In genomic region chr6:99424761-99425646, GRCh38 we compare ENCODE assay signal across 8 cellular contexts.
DNase-seq lines count a peak whose midpoint lies in the region; ATAC-seq and TF ChIP-seq lines count a peak whose summit lies in the region.

TSS of gene PNISR (minus strand) at chr6:99425308. CDS start at chr6:99414659, 10,649 bp downstream.

- peak; percentile 94 to 97 for DNase-seq in HAP-1 (ENCODE audit: low spot score in 2 of 2)
- peak; percentile 98 for DNase-seq in MM.1S
- DNase-seq in SIG-M5 (lab: John Stamatoyannopoulos, UW), result peak; percentile 68
- DNase-seq in activated gamma-delta T cell (lab: John Stamatoyannopoulos, UW), result peak; percentile 68
- DNase-seq in fibroblast of the conjunctiva (ENCODE audit: low read depth), result peak; percentile 98
- peak; percentile 82 for DNase-seq in nephron progenitor cell
- peak; percentile 85 to 91 for DNase-seq in stimulated activated naive CD8-positive, alpha-beta T cell treated with anti-CD3 and anti-CD28 coated beads, Interleukin-15, amount 100 ng/mL, for 72 hours

- peak within 1 kb of the TSS; percentile 96 for H3K4me3 Mint-ChIP-seq in nephron progenitor cell
- H3K4me3 Mint-ChIP-seq in stimulated activated naive CD8-positive, alpha-beta T cell treated with anti-CD3 and anti-CD28 coated beads, Interleukin-15, amount 100 ng/mL, for 72 hours, result peak within 1 kb of the TSS; percentile 93 to 100

- no peaks in the 10 kb centered on the region for H3K9me3 Mint-ChIP-seq in nephron progenitor cell
- H3K9me3 Mint-ChIP-seq in stimulated activated naive CD8-positive, alpha-beta T cell treated with anti-CD3 and anti-CD28 coated beads, Interleukin-15, amount 100 ng/mL, for 72 hours, result no peaks in the 10 kb centered on the region

- H3K79me2 ChIP-seq in MM.1S (ENCODE audit: low read length), result peaks cover 55% of the 10 kb centered on the region

- H3K27ac ChIP-seq in MM.1S (ENCODE audit: low read length), result peak within 1 kb of the TSS; percentile 92

- peak within 1 kb of the TSS; percentile 74 for H3K4me3 ChIP-seq in HAP-1
- H3K4me3 ChIP-seq in MM.1S (ENCODE audit: low read length), result peak within 1 kb of the TSS; percentile 94

- H2AFZ ChIP-seq in MM.1S (ENCODE audit: low read length), result peak within 1 kb of the TSS; percentile 87

- no peaks in the 10 kb centered on the region for H3K36me3 ChIP-seq in ES-I3 (ENCODE audit: insufficient read depth, low read length)
- H3K36me3 ChIP-seq in HAP-1 (replicated peaks), result peaks cover 11% of the 10 kb centered on the region
- no peaks in the 10 kb centered on the region for H3K36me3 ChIP-seq in MM.1S (replicated peaks; ENCODE audit: insufficient read depth, low read length)

- peaks cover 72% of the 10 kb centered on the region for H3K4me1 Mint-ChIP-seq in nephron progenitor cell
- peaks cover 68% of the 10 kb centered on the region for H3K4me1 Mint-ChIP-seq in stimulated activated naive CD8-positive, alpha-beta T cell treated with anti-CD3 and anti-CD28 coated beads, Interleukin-15, amount 100 ng/mL, for 72 hours

- H3K9ac ChIP-seq in ES-I3 (ENCODE audit: low read depth, low read length) (peak within 1 kb of the TSS; percentile 88), MM.1S (ENCODE audit: low read length) (peak within 1 kb of the TSS; percentile 91)

- H3K4me2 ChIP-seq in MM.1S (ENCODE audit: low read depth, low read length), result peak within 1 kb of the TSS; percentile 61

- H3K27me3 Mint-ChIP-seq in nephron progenitor cell (ENCODE audit: low read depth, poor library complexity), result peaks cover 4% of the 10 kb centered on the region
- no peaks in the 10 kb centered on the region for H3K27me3 Mint-ChIP-seq in stimulated activated naive CD8-positive, alpha-beta T cell treated with anti-CD3 and anti-CD28 coated beads, Interleukin-15, amount 100 ng/mL, for 72 hours

- ATAC-seq in stimulated activated naive CD8-positive, alpha-beta T cell treated with anti-CD3 and anti-CD28 coated beads, Interleukin-15, amount 100 ng/mL, for 72 hours, result peak; percentile 96

- H3K27me3 ChIP-seq in HAP-1 (ENCODE audit: low read depth) (no peaks in the 10 kb centered on the region), MM.1S (replicated peaks; ENCODE audit: insufficient read depth, low read length) (no peaks in the 10 kb centered on the region)

- H3K9me3 ChIP-seq in ES-I3 (ENCODE audit: control insufficient read depth, insufficient read depth, low read length), result no peaks in the 10 kb centered on the region
- H3K9me3 ChIP-seq in HAP-1, result no peaks in the 10 kb centered on the region
- H3K9me3 ChIP-seq in MM.1S (replicated peaks; ENCODE audit: insufficient read depth, low read length), result no peaks in the 10 kb centered on the region

- in situ Hi-C loops in HAP-1 (cut with MboI; ENCODE audit: low sequenced_read_pairs), result no loop called here

- H3K36me3 Mint-ChIP-seq in nephron progenitor cell (ENCODE audit: low read depth), result peaks cover 54% of the 10 kb centered on the region

- H3K9me2 ChIP-seq in MM.1S (replicated peaks; ENCODE audit: insufficient read depth, low read length), result no peaks in the 10 kb centered on the region

- no peak for TF ChIP-seq CTCF in MM.1S (IDR thresholded peaks at IDR 0.05; ENCODE audit: low read length)
- no peak for TF ChIP-seq CTCF in nephron progenitor cell (IDR thresholded peaks at IDR 0.05)

- H3K4me1 ChIP-seq in ES-I3 (ENCODE audit: insufficient read depth, low read length) (peaks cover 19% of the 10 kb centered on the region), HAP-1 (peaks cover 44% of the 10 kb centered on the region), MM.1S (ENCODE audit: low read length) (peaks cover 15% of the 10 kb centered on the region)

- peaks cover 38% of the 10 kb centered on the region for H4K20me1 ChIP-seq in MM.1S (ENCODE audit: insufficient read depth, low read length)

- H3K27ac Mint-ChIP-seq in nephron progenitor cell, result peak within 1 kb of the TSS; percentile 100
- peak within 1 kb of the TSS; percentile 100 for H3K27ac Mint-ChIP-seq in stimulated activated naive CD8-positive, alpha-beta T cell treated with anti-CD3 and anti-CD28 coated beads, Interleukin-15, amount 100 ng/mL, for 72 hours

- peaks cover 9% of the 10 kb centered on the region for H3F3A ChIP-seq in MM.1S (ENCODE audit: insufficient read depth, low read length)

Comparison
In these comparisons a context has a peak if more than half of its experiments do, and no peak if none do; other contexts are left out.
1. Peak in every context shown above with its lines: DNase-seq, ATAC-seq, H3K4me3 ChIP-seq and H3K27ac ChIP-seq.